ENCODE assay signal across 1 cellular context in the genomic region with DNA sequence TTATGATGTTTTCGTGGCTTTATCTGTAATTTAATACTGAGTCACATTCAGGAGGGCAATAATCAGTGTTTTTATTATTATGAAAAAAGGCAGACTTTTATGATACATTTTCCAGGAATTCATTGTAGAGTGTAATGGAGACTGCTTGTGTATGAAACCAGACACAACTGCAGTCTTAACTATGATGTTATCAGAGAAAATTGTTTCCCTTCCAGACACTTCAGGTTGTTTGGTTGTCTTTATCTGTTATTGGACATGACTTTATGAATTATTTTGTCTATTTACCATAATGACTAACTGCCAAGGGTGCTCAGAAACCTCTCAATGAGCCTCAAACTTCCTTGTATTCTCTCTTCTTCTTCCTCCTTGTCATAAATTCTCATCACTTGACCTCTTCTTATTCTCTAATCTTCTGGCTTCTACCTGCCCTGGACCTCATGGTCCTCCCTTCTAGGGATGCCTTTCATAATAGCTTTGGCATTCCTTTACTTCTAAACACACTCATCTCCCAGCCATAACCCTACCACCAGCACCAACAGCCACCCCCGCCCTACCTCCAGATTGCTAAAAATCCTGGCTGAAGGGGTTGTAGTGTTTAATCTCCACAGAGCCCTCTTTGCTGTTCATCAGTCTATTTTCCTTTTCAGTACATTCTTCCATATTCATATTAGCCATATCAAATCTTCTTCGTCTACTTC.
TF ChIP-seq lines count a peak whose summit lies in the region.

No MANE protein-coding gene starts in this region.

TF ChIP-seq in SK-N-SH treated with all-trans-retinoic acid at 6 μM for 48 hours, 23 proteins besides CTCF, POLR2A, EP300 and RAD21 (continued from another document):
- TF ChIP-seq, protein P1, sequence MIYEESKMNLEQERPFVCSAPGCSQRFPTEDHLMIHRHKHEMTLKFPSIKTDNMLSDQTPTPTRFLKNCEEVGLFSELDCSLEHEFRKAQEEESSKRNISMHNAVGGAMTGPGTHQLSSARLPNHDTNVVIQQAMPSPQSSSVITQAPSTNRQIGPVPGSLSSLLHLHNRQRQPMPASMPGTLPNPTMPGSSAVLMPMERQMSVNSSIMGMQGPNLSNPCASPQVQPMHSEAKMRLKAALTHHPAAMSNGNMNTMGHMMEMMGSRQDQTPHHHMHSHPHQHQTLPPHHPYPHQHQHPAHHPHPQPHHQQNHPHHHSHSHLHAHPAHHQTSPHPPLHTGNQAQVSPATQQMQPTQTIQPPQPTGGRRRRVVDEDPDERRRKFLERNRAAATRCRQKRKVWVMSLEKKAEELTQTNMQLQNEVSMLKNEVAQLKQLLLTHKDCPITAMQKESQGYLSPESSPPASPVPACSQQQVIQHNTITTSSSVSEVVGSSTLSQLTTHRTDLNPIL (CRISPR knock-in tag; IDR thresholded peaks at IDR 0.05; ENCODE audit: low read depth): peak; percentile 77; the same call in 1 of the 2 replicates
- TF ChIP-seq OSR1 (CRISPR knock-in tag; IDR thresholded peaks at IDR 0.05) (no peak), ESRRG (CRISPR knock-in tag; IDR thresholded peaks at IDR 0.05) (no peak), ZFP3 (CRISPR knock-in tag; IDR thresholded peaks at IDR 0.05) (no peak)
- TF ChIP-seq, protein P2, sequence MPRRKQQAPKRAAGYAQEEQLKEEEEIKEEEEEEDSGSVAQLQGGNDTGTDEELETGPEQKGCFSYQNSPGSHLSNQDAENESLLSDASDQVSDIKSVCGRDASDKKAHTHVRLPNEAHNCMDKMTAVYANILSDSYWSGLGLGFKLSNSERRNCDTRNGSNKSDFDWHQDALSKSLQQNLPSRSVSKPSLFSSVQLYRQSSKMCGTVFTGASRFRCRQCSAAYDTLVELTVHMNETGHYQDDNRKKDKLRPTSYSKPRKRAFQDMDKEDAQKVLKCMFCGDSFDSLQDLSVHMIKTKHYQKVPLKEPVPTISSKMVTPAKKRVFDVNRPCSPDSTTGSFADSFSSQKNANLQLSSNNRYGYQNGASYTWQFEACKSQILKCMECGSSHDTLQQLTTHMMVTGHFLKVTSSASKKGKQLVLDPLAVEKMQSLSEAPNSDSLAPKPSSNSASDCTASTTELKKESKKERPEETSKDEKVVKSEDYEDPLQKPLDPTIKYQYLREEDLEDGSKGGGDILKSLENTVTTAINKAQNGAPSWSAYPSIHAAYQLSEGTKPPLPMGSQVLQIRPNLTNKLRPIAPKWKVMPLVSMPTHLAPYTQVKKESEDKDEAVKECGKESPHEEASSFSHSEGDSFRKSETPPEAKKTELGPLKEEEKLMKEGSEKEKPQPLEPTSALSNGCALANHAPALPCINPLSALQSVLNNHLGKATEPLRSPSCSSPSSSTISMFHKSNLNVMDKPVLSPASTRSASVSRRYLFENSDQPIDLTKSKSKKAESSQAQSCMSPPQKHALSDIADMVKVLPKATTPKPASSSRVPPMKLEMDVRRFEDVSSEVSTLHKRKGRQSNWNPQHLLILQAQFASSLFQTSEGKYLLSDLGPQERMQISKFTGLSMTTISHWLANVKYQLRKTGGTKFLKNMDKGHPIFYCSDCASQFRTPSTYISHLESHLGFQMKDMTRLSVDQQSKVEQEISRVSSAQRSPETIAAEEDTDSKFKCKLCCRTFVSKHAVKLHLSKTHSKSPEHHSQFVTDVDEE (CRISPR knock-in tag; IDR thresholded peaks at IDR 0.05): 0 out of 2 replicates have a peak, but pooled peaks have one; percentile 41
